29 cellular contexts compared by ENCODE assay signal in genomic region chr12:33566403-33566802, GRCh38.
"Had no signal": no experiment of that assay in that cellular context is flagged by ENCODE, and none has a peak within 500 bp of the region (broad histone marks: within the 10 kb centered on the region; RNA-seq: fewer than 3 reads in every experiment).

No MANE protein-coding gene starts in this region.

- H3K9me3 Mint-ChIP-seq: type B pancreatic cell had no signal

- FAIRE-seq: urothelium cell line had no signal

- H3K9me3 ChIP-seq: suprapubic skin, testis, thyroid gland, transverse colon, upper lobe of right lung, uterus, vagina had no signal

- H3K36me3 ChIP-seq: stomach, suprapubic skin, thoracic aorta, thyroid gland, tibial artery, tibial nerve, transverse colon, upper lobe of left lung, upper lobe of right lung, uterus, vagina had no signal

- H3K4me1 Mint-ChIP-seq: stimulated activated effector memory CD8-positive, alpha-beta T cell treated with anti-CD3 and anti-CD28 coated beads, Interleukin-12 subunit alpha, Interleukin-12 subunit beta, amount 100 ng/mL, for 72 hours; stimulated activated memory B cell treated with anti-CD40 and anti-IgM and Interleukin-4, amounts not matched to agents 10 μg/mL and 1 μg/mL and 100 μg/mL, for 72 hours; stimulated activated naive B cell treated with anti-CD40 and anti-IgM and Interleukin-4, amounts not matched to agents 10 μg/mL and 1 μg/mL and 100 μg/mL, for 72 hours; stimulated activated naive CD8-positive, alpha-beta T cell treated with anti-CD3 and anti-CD28 coated beads, Interleukin-15, amount 100 ng/mL, for 72 hours had no signal

- H3K27ac ChIP-seq: stomach, suprapubic skin, testis, thoracic aorta, thyroid gland, tibial artery, tibial nerve, transverse colon, upper lobe of left lung, upper lobe of right lung, uterus, vagina had no signal

- H3K36me3 Mint-ChIP-seq: stimulated activated effector memory CD8-positive, alpha-beta T cell treated with anti-CD3 and anti-CD28 coated beads, Interleukin-12 subunit alpha, Interleukin-12 subunit beta, amount 100 ng/mL, for 72 hours; stimulated activated memory B cell treated with anti-CD40 and anti-IgM and Interleukin-4, amounts not matched to agents 10 μg/mL and 1 μg/mL and 100 μg/mL, for 72 hours; stimulated activated naive B cell treated with anti-CD40 and anti-IgM and Interleukin-4, amounts not matched to agents 10 μg/mL and 1 μg/mL and 100 μg/mL, for 72 hours; type B pancreatic cell had no signal

- ATAC-seq: stimulated activated effector memory CD8-positive, alpha-beta T cell treated with anti-CD3 and anti-CD28 coated beads, Interleukin-12 subunit alpha, Interleukin-12 subunit beta, amount 100 ng/mL, for 72 hours; stimulated activated memory B cell treated with anti-CD40 and anti-IgM and Interleukin-4, amounts not matched to agents 10 μg/mL and 1 μg/mL and 100 μg/mL, for 72 hours; stimulated activated naive B cell treated with anti-CD40 and anti-IgM and Interleukin-4, amounts not matched to agents 10 μg/mL and 1 μg/mL and 100 μg/mL, for 72 hours; stimulated activated naive CD8-positive, alpha-beta T cell treated with anti-CD3 and anti-CD28 coated beads, Interleukin-15, amount 100 ng/mL, for 72 hours; stimulated activated naive CD8-positive, alpha-beta T cell treated with anti-CD3 and anti-CD28 coated beads, Interleukin-15, Interleukin-2, amounts not matched to agents 100 U/mL and 50 U/mL, for 24 hours; upper lobe of right lung had no signal

- H3K4me3 ChIP-seq: stomach, suprapubic skin, testis, thoracic aorta, thyroid gland, tibial artery, tibial nerve, transverse colon, upper lobe of left lung, upper lobe of right lung, uterus, vagina had no signal

- H3K4me1 ChIP-seq: stomach, suprapubic skin, testis, thyroid gland, tibial artery, tibial nerve, transverse colon, upper lobe of left lung, upper lobe of right lung, uterus, vagina had no signal

- DNase-seq: stimulated activated CD4-positive, alpha-beta T cell treated with anti-CD3 and anti-CD28 coated beads, Interleukin-2, amount 100 ng/mL, for 48 hours; stimulated activated CD4-positive, alpha-beta T cell treated with anti-CD3 and anti-CD28 coated beads, Interleukin-4, amount 100 ng/mL, for 1 hour; stimulated activated CD4-positive, alpha-beta T cell treated with anti-CD3 and anti-CD28 coated beads, Interleukin-4, amount 100 ng/mL, for 24 hours; stimulated activated CD4-positive, alpha-beta T cell treated with anti-CD3 and anti-CD28 coated beads, Interleukin-4, amount 100 ng/mL, for 4 hours; stimulated activated CD8-positive, alpha-beta memory T cell treated with anti-CD3 and anti-CD28 coated beads, Interleukin-4, amount 100 ng/mL, for 48 hours; stimulated activated naive B cell treated with anti-CD40 and anti-IgM and Interleukin-4, amounts not matched to agents 10 μg/mL and 1 μg/mL and 100 μg/mL, for 72 hours; stimulated activated naive CD4-positive, alpha-beta T cell; stimulated activated naive CD4-positive, alpha-beta T cell treated with Interleukin-2 at 50 U/mL for 16 hours; stimulated activated naive CD8-positive, alpha-beta T cell treated with anti-CD3 and anti-CD28 coated beads, Interleukin-15, amount 100 ng/mL, for 72 hours; stimulated activated naive CD8-positive, alpha-beta T cell treated with anti-CD3 and anti-CD28 coated beads, Interleukin-15, Interleukin-2, amounts not matched to agents 100 U/mL and 50 U/mL, for 24 hours; stomach; substantia nigra; testis; thyroid gland; tibial artery; transverse colon; trophoblast cell; upper lobe of left lung; upper lobe of right lung; uterus had no signal

- H3K27me3 Mint-ChIP-seq: stimulated activated memory B cell treated with anti-CD40 and anti-IgM and Interleukin-4, amounts not matched to agents 10 μg/mL and 1 μg/mL and 100 μg/mL, for 72 hours; stimulated activated naive B cell treated with anti-CD40 and anti-IgM and Interleukin-4, amounts not matched to agents 10 μg/mL and 1 μg/mL and 100 μg/mL, for 72 hours; stimulated activated naive CD8-positive, alpha-beta T cell treated with anti-CD3 and anti-CD28 coated beads, Interleukin-15, amount 100 ng/mL, for 72 hours; stimulated activated naive CD8-positive, alpha-beta T cell treated with anti-CD3 and anti-CD28 coated beads, Interleukin-15, Interleukin-2, amounts not matched to agents 100 ng/mL and 50 ng/mL, for 24 hours had no signal

- H3K27me3 ChIP-seq: stomach, suprapubic skin, testis, thyroid gland, tibial artery, tibial nerve, transverse colon, upper lobe of left lung, upper lobe of right lung, uterus, vagina had no signal

- H3K4me3 Mint-ChIP-seq: stimulated activated effector memory CD8-positive, alpha-beta T cell treated with anti-CD3 and anti-CD28 coated beads, Interleukin-12 subunit alpha, Interleukin-12 subunit beta, amount 100 ng/mL, for 72 hours; stimulated activated memory B cell treated with anti-CD40 and anti-IgM and Interleukin-4, amounts not matched to agents 10 μg/mL and 1 μg/mL and 100 μg/mL, for 72 hours; stimulated activated naive B cell treated with anti-CD40 and anti-IgM and Interleukin-4, amounts not matched to agents 10 μg/mL and 1 μg/mL and 100 μg/mL, for 72 hours; stimulated activated naive CD8-positive, alpha-beta T cell treated with anti-CD3 and anti-CD28 coated beads, Interleukin-15, amount 100 ng/mL, for 72 hours; stimulated activated naive CD8-positive, alpha-beta T cell treated with anti-CD3 and anti-CD28 coated beads, Interleukin-15, Interleukin-2, amounts not matched to agents 100 ng/mL and 50 ng/mL, for 24 hours; type B pancreatic cell had no signal
